In genomic region chr19:2739602-2740313, GRCh38 we compare ENCODE assay signal across 8 cellular contexts. TPM values are rescaled to one million over a fixed set of nuclear protein-coding genes. Genes with fewer than 3 reads are reported as not detected.
DNase-seq lines count a peak whose midpoint lies in the region; ATAC-seq and TF ChIP-seq lines count a peak whose summit lies in the region.

Gene SLC39A3, minus strand, starts transcription at chr19:2740017. Its CDS starts 2,760 bp downstream, at chr19:2737257.

- DNase-seq in GM13976 (ENCODE audit: low spot score) (peak; percentile 100), NCI-H1694 (lab: John Stamatoyannopoulos, UW) (peak; percentile 94), adrenal gland (peak; percentile 95 to 100 (median 100)), heart right ventricle (peak; percentile 97 to 100), posterior cingulate gyrus (peak; percentile 94 to 99 (median 99)), type B pancreatic cell (ENCODE audit: extremely low spot score, unreplicated experiment) (peak; percentile 100)

- H3K9me3 Mint-ChIP-seq in type B pancreatic cell, result no peaks in the 10 kb centered on the region

- H3K4me3 Mint-ChIP-seq in type B pancreatic cell, result peak within 1 kb of the TSS; percentile 86

- no peaks in the 10 kb centered on the region for H3K27me3 ChIP-seq in adrenal gland
- H3K27me3 ChIP-seq in heart right ventricle, result peaks cover 0 to 4% (median 0%) of the 10 kb centered on the region in 7 donors

- ATAC-seq in HG02870 (IDR thresholded peaks at IDR 0.05; ENCODE audit: unreplicated experiment) (peak; percentile 89), heart right ventricle (peak; percentile 99 to 100 (median 100))

- TF ChIP-seq CTCF in GM13976 (IDR thresholded peaks at IDR 0.05; ENCODE audit: borderline replicate concordance, control extremely low read depth, extremely low read depth, insufficient read depth, missing control alignments) (no peak), adrenal gland (IDR thresholded peaks at IDR 0.05) (peak in 3 of 6 experiments; percentile 28 to 50 (median 30)), heart right ventricle (IDR thresholded peaks at IDR 0.05) (peak in 6 of 9 donors; percentile 10 to 27 (median 20)), type B pancreatic cell (conservative IDR thresholded peaks at IDR 0.05) (peak; percentile 32)

- H3K27me3 Mint-ChIP-seq in type B pancreatic cell, result peaks cover 17% of the 10 kb centered on the region

- in situ Hi-C loops in GM13976 (cut with MboI; ENCODE audit: low sequenced_read_pairs, unreplicated experiment), result no loop called here

- H3K27ac Mint-ChIP-seq in type B pancreatic cell, result no peak within 1 kb of the TSS

- peaks cover 9% of the 10 kb centered on the region for H3K4me1 Mint-ChIP-seq in type B pancreatic cell (ENCODE audit: unreplicated experiment)

- H3K27ac ChIP-seq in adrenal gland (peak within 1 kb of the TSS in 2 of 5 donors; percentile 57 to 79), heart right ventricle (peak within 1 kb of the TSS in 9 of 10 donors; percentile 48 to 87 (median 73))

- no peaks in the 10 kb centered on the region for H3K9me3 ChIP-seq in adrenal gland (replicated peaks in 1 of 3)
- H3K9me3 ChIP-seq in heart right ventricle, result peaks cover 0 to 5% (median 0%) of the 10 kb centered on the region in 11 donors

- H3K4me3 ChIP-seq in adrenal gland, result peak within 1 kb of the TSS; percentile 62 to 96 (median 84)
- H3K4me3 ChIP-seq in heart right ventricle, result peak within 1 kb of the TSS; percentile 74 to 99 (median 92)

- WGBS in adrenal gland, 4 donors, result 0 to 3% (median 1%) methylated on average over 6 to 64 of the region's 64 CpGs
- 1% methylated on average over 64 of the region's 64 CpGs for WGBS in heart right ventricle, 2 donors

- peaks cover 5% of the 10 kb centered on the region for H3K36me3 Mint-ChIP-seq in type B pancreatic cell

- intact Hi-C loops in T-helper 1 cell treated with Interleukin-12 subunit alpha and Interleukin-12 subunit beta and Interleukin-4 antibody, amounts not matched to agents 30 ng/mL and 1 ng/mL, for 36 hours (cut with micrococcal nuclease), result loop anchor here (1.0 kb wide), 5 partner anchors 10 to 102 kb away; partner anchors contain the start of genes GNG7, THOP1, ZNF554 and ZNF555
- intact Hi-C loops in adrenal gland (cut with DNase I) (no loop called here), heart right ventricle (cut with DNase I) (no loop called here), posterior cingulate gyrus (cut with DNase I) (loop anchor here (5.0 kb wide), 1 partner anchor 37 kb away; the partner anchor contains the start of gene GNG7)

- H3K4me1 ChIP-seq in adrenal gland (replicated peaks in 1 of 2), result peaks cover 5 to 7% of the 10 kb centered on the region in 2 donors
- peaks cover 3 to 31% (median 13%) of the 10 kb centered on the region in 9 donors for H3K4me1 ChIP-seq in heart right ventricle

- H3K36me3 ChIP-seq in adrenal gland (replicated peaks in 1 of 2), result peaks cover 0 to 10% of the 10 kb centered on the region in 2 donors
- peaks cover 0 to 22% (median 3%) of the 10 kb centered on the region in 9 donors for H3K36me3 ChIP-seq in heart right ventricle

- no peak for TF ChIP-seq POLR2A in adrenal gland (IDR thresholded peaks at IDR 0.05)

RNA-seq across cellular contexts. Expression of gene SLC39A3, which starts in this region (rescaled TPM):
- 30.9 and 36.0 TPM in 2 replicates for total RNA-seq in T-helper 1 cell treated with Interleukin-12 subunit alpha and Interleukin-12 subunit beta and Interleukin-4 antibody, amounts not matched to agents 30 ng/mL and 1 ng/mL, for 36 hours
- total RNA-seq in adrenal gland, result 10 to 100 TPM; 35.0 to 75.8 (median 40.8) TPM
- polyA plus RNA-seq in adrenal gland, result 10 to 100 TPM; 39.4 to 72.2 (median 44.2) TPM
- 10 to 100 TPM; 16.5 to 27.7 (median 21.6) TPM for total RNA-seq in heart right ventricle
- 10 to 100 TPM; 26.1 to 66.8 TPM for polyA plus RNA-seq in heart right ventricle
- total RNA-seq in type B pancreatic cell (ENCODE audit: low replicate concordance), result 32.0 and 33.1 TPM in 2 replicates

Comparison
In these comparisons a context has a peak if more than half of its experiments do, and no peak if none do; other contexts are left out.
1. intact Hi-C loops: an anchor here in T-helper 1 cell treated with Interleukin-12 subunit alpha and Interleukin-12 subunit beta and Interleukin-4 antibody, amounts not matched to agents 30 ng/mL and 1 ng/mL, for 36 hours (1.0 kb wide) and posterior cingulate gyrus (5.0 kb wide); none called in adrenal gland and heart right ventricle.